10 cellular contexts compared by ENCODE assay signal in genomic region chr3:58577269-58577821, GRCh38. TPM values are rescaled to one million over a fixed set of nuclear protein-coding genes. Genes with fewer than 3 reads are reported as not detected.
DNase-seq lines count a peak whose midpoint lies in the region; ATAC-seq and TF ChIP-seq lines count a peak whose summit lies in the region.
"Had no signal": no experiment of that assay in that cellular context is flagged by ENCODE, and none has a peak within 500 bp of the region (broad histone marks: within the 10 kb centered on the region; RNA-seq: fewer than 3 reads in every experiment).

Gene FAM107A, minus strand, starts transcription at chr3:58577391. Its CDS starts 7,531 bp downstream, at chr3:58569860.

- H3K36me3 ChIP-seq in spleen: no peaks in the 10 kb centered on the region

- no peak within 1 kb of the TSS for H2BK5ac ChIP-seq in H9 (ENCODE audit: insufficient read length, low read length)

- peaks cover 34% of the 10 kb centered on the region for H3K27me3 Mint-ChIP-seq in H9 (ENCODE audit: low read depth)

- H2AK5ac ChIP-seq in H9 (ENCODE audit: insufficient read length, low read length): no peak within 1 kb of the TSS

- H2BK20ac ChIP-seq in H9 (ENCODE audit: low read depth, low read length, poor library complexity, severe bottlenecking): no peak within 1 kb of the TSS

- no peak within 1 kb of the TSS for H3K4me3 Mint-ChIP-seq in H9

- H4K8ac ChIP-seq in H9 (replicated peaks; ENCODE audit: insufficient read length, low read depth, low read length): no peak within 1 kb of the TSS

- H3K4me2 ChIP-seq in H9 (ENCODE audit: insufficient read depth, insufficient read length, low read length): no peak within 1 kb of the TSS

- no peak for TF ChIP-seq POLR2A in spleen (IDR thresholded peaks at IDR 0.05)

- no peak within 1 kb of the TSS for H3K14ac ChIP-seq in H9 (ENCODE audit: insufficient read depth, low read length)

- H3K36me3 Mint-ChIP-seq in H9 (ENCODE audit: insufficient read depth in 1 of 3, low read depth in 3 of 3): peaks cover 0 to under 1% (median 0%) of the 10 kb centered on the region in 3 experiments; a peak in 1 of 7 replicates
- H3K36me3 Mint-ChIP-seq: activated naive CD4-positive, alpha-beta T cell treated with anti-CD3 and anti-CD28 coated beads, Interleukin-2, amount 50 U/mL, for 72 hours had no signal

- H2BK15ac ChIP-seq in H9 (ENCODE audit: low read depth, low read length): no peak within 1 kb of the TSS

- DNase-seq in H9: peak; percentile 85
- DNase-seq in dermis blood vessel endothelial cell: peak; percentile 93
- DNase-seq in kidney tubule cell (ENCODE audit: low spot score): peak; percentile 64
- peak; percentile 30 for DNase-seq in spleen
- no peak for DNase-seq in NCI-H1105 treated with DMSO at 0.1 percent for 48 hours (lab: John Stamatoyannopoulos, UW)
- no peak for DNase-seq in T-helper 9 cell
- DNase-seq in NK-92 (lab: John Stamatoyannopoulos, UW; ENCODE audit: unreplicated experiment): no peak

- no peak within 1 kb of the TSS for H4K5ac ChIP-seq in H9 (ENCODE audit: insufficient read length, low read depth, low read length)

- intact Hi-C loops in spleen (cut with DNase I; ENCODE audit: low total_unique reads): no loop called here

- H3K56ac ChIP-seq in H9 (ENCODE audit: insufficient read length, low read depth, low read length): no peak within 1 kb of the TSS

- H3K4me1 Mint-ChIP-seq in H9: peaks cover 35 to 52% of the 10 kb centered on the region in 2 experiments

- H4K91ac ChIP-seq in H9 (ENCODE audit: insufficient read length, low read depth, low read length): no peak within 1 kb of the TSS

- H3K23ac ChIP-seq in H9 (ENCODE audit: insufficient read length, low read depth, low read length): no peak within 1 kb of the TSS

- H2AFZ ChIP-seq in H9 (ENCODE audit: low read length): no peak within 1 kb of the TSS

- peak; percentile 51 for TF ChIP-seq CTCF in H9 (conservative IDR thresholded peaks at IDR 0.05)
- peak in 2 of 11 experiments; percentile 10 to 16 for TF ChIP-seq CTCF in spleen (IDR thresholded peaks at IDR 0.05 in 8 of 11, conservative IDR thresholded peaks at IDR 0.05 in 3 of 11)

- H3K4me3 ChIP-seq in spleen: peak within 1 kb of the TSS in 4 of 8 donors; percentile 14 to 50 (median 30)

- no peaks in the 10 kb centered on the region for H3K79me2 ChIP-seq in H9 (ENCODE audit: insufficient read depth, low read length)

- no peaks in the 10 kb centered on the region for H3K23me2 ChIP-seq in H9 (ENCODE audit: insufficient read length, low read depth, low read length, poor library complexity, severe bottlenecking)

- no peaks in the 10 kb centered on the region for H4K20me1 ChIP-seq in H9 (ENCODE audit: control insufficient read depth, insufficient read depth, insufficient read length)

- ATAC-seq in HG02610 (IDR thresholded peaks at IDR 0.05; ENCODE audit: unreplicated experiment): no peak
- ATAC-seq: activated naive CD4-positive, alpha-beta T cell treated with anti-CD3 and anti-CD28 coated beads, Interleukin-2, amount 50 U/mL, for 72 hours had no signal

- no peaks in the 10 kb centered on the region for H3K9me3 ChIP-seq in H9 (ENCODE audit: control insufficient read depth, low read depth, low read length)
- no peaks in the 10 kb centered on the region for H3K9me3 ChIP-seq in spleen

- H3K4ac ChIP-seq in H9 (ENCODE audit: low read depth, low read length): no peak within 1 kb of the TSS

- no peak within 1 kb of the TSS for H3K9ac ChIP-seq in H9 (ENCODE audit: extremely low read depth, insufficient read length, low read length)

- H3K79me1 ChIP-seq in H9 (ENCODE audit: insufficient read depth, low read depth, low read length, poor library complexity, severe bottlenecking): no peaks in the 10 kb centered on the region

- H3K27ac ChIP-seq in H9 (ENCODE audit: insufficient read length, low read depth, low read length) (no peak within 1 kb of the TSS), spleen (peak within 1 kb of the TSS in 5 of 8 donors; percentile 48 to 72 (median 68))

- no peak within 1 kb of the TSS for H3T11ph ChIP-seq in H9 (ENCODE audit: low read length)

- no peaks in the 10 kb centered on the region; the same call in 1 of the 2 replicates for H3K4me1 ChIP-seq in H9 (ENCODE audit: insufficient read depth, low read length)
- peaks cover 13 to 54% (median 24%) of the 10 kb centered on the region in 6 donors for H3K4me1 ChIP-seq in spleen

- peak within 1 kb of the TSS in 2 of 3 experiments; percentile 62 to 82; a peak in 3 of 7 replicates for H3K27ac Mint-ChIP-seq in H9
- H3K27ac Mint-ChIP-seq: activated naive CD4-positive, alpha-beta T cell treated with anti-CD3 and anti-CD28 coated beads, Interleukin-2, amount 50 U/mL, for 72 hours had no signal

- H3K18ac ChIP-seq in H9 (ENCODE audit: insufficient read length, low read depth, low read length): no peak within 1 kb of the TSS

- H3K27me3 ChIP-seq in H9 (ENCODE audit: insufficient read depth, low read length) (no peaks in the 10 kb centered on the region), spleen (replicated peaks in 1 of 7) (no peaks in the 10 kb centered on the region)

- no CpG with 5 or more reads among the region's 12 CpGs for WGBS in H9 (ENCODE audit: extremely low coverage, insufficient read length, low lambda C conversion rate)
- 35 to 42% (median 38%) methylated on average over 12 of the region's 12 CpGs for WGBS in spleen, 5 donors

- no peak within 1 kb of the TSS for H2BK12ac ChIP-seq in H9 (ENCODE audit: insufficient read length, low read depth, low read length)

- H2BK120ac ChIP-seq in H9 (ENCODE audit: low read depth, low read length, poor library complexity, severe bottlenecking): no peak within 1 kb of the TSS

- H3K9me3 Mint-ChIP-seq in H9: peaks cover under 1% of the 10 kb centered on the region in 2 experiments; a peak in 2 of 5 replicates
- H3K9me3 Mint-ChIP-seq: activated naive CD4-positive, alpha-beta T cell treated with anti-CD3 and anti-CD28 coated beads, Interleukin-2, amount 50 U/mL, for 72 hours had no signal

RNA-seq across cellular contexts. Expression of gene FAM107A, which starts in this region (rescaled TPM):
- total RNA-seq in H9 (2021) (0.11 and 0.13 TPM in 2 replicates), dermis blood vessel endothelial cell (2.9 and 9.3 TPM in 2 replicates), spleen (10 to 100 TPM in 6 of 7 donors, 1 to 10 TPM in 1; 9.6 to 47.7 (median 30.5) TPM)
- 10 to 100 TPM in 1 of 3 donors, 1 to 10 TPM in 2; 5.7 to 17.2 (median 7.0) TPM for polyA plus RNA-seq in spleen
- total RNA-seq: activated naive CD4-positive, alpha-beta T cell treated with anti-CD3 and anti-CD28 coated beads, Interleukin-2, amount 50 U/mL, for 72 hours; RPMI7951 had no signal

Comparison
In these comparisons a context has a peak if more than half of its experiments do, and no peak if none do; other contexts are left out.
1. Peak in DNase-seq in H9; RNA of the gene not detected or under 1 TPM.
2. DNase-seq: peak in dermis blood vessel endothelial cell (single experiment), kidney tubule cell (single experiment) and spleen (single experiment); none in NCI-H1105 treated with DMSO at 0.1 percent for 48 hours (single experiment), T-helper 9 cell (single experiment) and NK-92 (single experiment).